ENCODE assay signal across 27 cellular contexts in genomic region chr18:73060666-73061270, GRCh38.
DNase-seq lines count a peak whose midpoint lies in the region; ATAC-seq and TF ChIP-seq lines count a peak whose summit lies in the region.
"Had no signal": no experiment of that assay in that cellular context is flagged by ENCODE, and none has a peak within 500 bp of the region (broad histone marks: within the 10 kb centered on the region; RNA-seq: fewer than 3 reads in every experiment).

No MANE protein-coding gene starts in this region.

- TF ChIP-seq CTCF in AG09309 (IDR thresholded peaks at IDR 0.05; ENCODE audit: control insufficient read depth, insufficient read depth, low read depth, low read length, missing control alignments) (no peak), MCF 10A (IDR thresholded peaks at IDR 0.05; ENCODE audit: unreplicated experiment) (no peak), foreskin fibroblast (IDR thresholded peaks at IDR 0.05; ENCODE audit: low read depth, low read length) (no peak), psoas muscle (IDR thresholded peaks at IDR 0.05) (no peak), RWPE1 (conservative IDR thresholded peaks at IDR 0.05; ENCODE audit: low read depth) (no peak)

- no peaks in the 10 kb centered on the region for H3K9me3 ChIP-seq in psoas muscle

- no TSS peak for BruUV-seq in MCF 10A (replicated peaks; lab: Mats Ljungman, UMichigan)

- H3K36me3 Mint-ChIP-seq in MCF 10A (ENCODE audit: insufficient read depth, unreplicated experiment) = no peaks in the 10 kb centered on the region
- H3K36me3 Mint-ChIP-seq: activated naive CD8-positive, alpha-beta T cell; CD4-positive, CD25-positive, alpha-beta regulatory T cell; naive B cell; stimulated activated effector memory CD8-positive, alpha-beta T cell treated with anti-CD3 and anti-CD28 coated beads, Interleukin-12 subunit alpha, Interleukin-12 subunit beta, amount 100 ng/mL, for 72 hours had no signal

- intact Hi-C loops in MCF 10A (cut with micrococcal nuclease) (no loop called here), psoas muscle (cut with DNase I) (no loop called here)

- ATAC-seq in psoas muscle (no peak), GM18870 (IDR thresholded peaks at IDR 0.05; ENCODE audit: unreplicated experiment) (no peak)
- ATAC-seq: K562; stimulated activated effector memory CD8-positive, alpha-beta T cell treated with anti-CD3 and anti-CD28 coated beads, Interleukin-12 subunit alpha, Interleukin-12 subunit beta, amount 100 ng/mL, for 72 hours; T-helper 17 cell had no signal

- H3K27me3 ChIP-seq in psoas muscle (ENCODE audit: insufficient read depth in 3 of 3, low read length in 2 of 3) = no peaks in the 10 kb centered on the region

- no peaks in the 10 kb centered on the region for H3K4me1 ChIP-seq in psoas muscle

- peak overlapping the region; percentile 57 for H3K27ac Mint-ChIP-seq in MCF 10A (ENCODE audit: low read depth, unreplicated experiment)
- H3K27ac Mint-ChIP-seq: activated CD4-positive, alpha-beta T cell treated with anti-CD3 and anti-CD28 coated beads, Interleukin-2, amount 10 ng/mL, durations not matched to agents 7 days and 5 days; activated naive CD8-positive, alpha-beta T cell; CD4-positive, CD25-positive, alpha-beta regulatory T cell; stimulated activated effector memory CD8-positive, alpha-beta T cell treated with anti-CD3 and anti-CD28 coated beads, Interleukin-12 subunit alpha, Interleukin-12 subunit beta, amount 100 ng/mL, for 72 hours; T-helper 17 cell had no signal

- 60 to 69% (median 65%) methylated on average over 4 of the region's 4 CpGs for WGBS in psoas muscle, 3 donors

- H3K27ac ChIP-seq in psoas muscle (no peak overlapping the region), RWPE1 (no peak overlapping the region)
- H3K27ac ChIP-seq: PC-9, VCaP had no signal

- CTCF ChIA-PET in MCF 10A (lab: Yijun Ruan, JAX) = interaction anchor here (0.7 kb wide), 1 partner anchor 76 kb away, joined by 3 read pairs; no protein-coding TSS in a partner anchor
- CTCF ChIA-PET in RWPE1 (lab: Yijun Ruan, JAX) = no interaction called here

- H3K36me3 ChIP-seq in psoas muscle (ENCODE audit: insufficient read depth in 1 of 2, low read depth in 1 of 2) = no peaks in the 10 kb centered on the region

- no peaks in the 10 kb centered on the region for H3K27me3 Mint-ChIP-seq in MCF 10A (ENCODE audit: insufficient read depth, unreplicated experiment)
- H3K27me3 Mint-ChIP-seq: activated CD4-positive, alpha-beta T cell treated with anti-CD3 and anti-CD28 coated beads, Interleukin-2, amount 10 ng/mL, durations not matched to agents 7 days and 5 days; activated naive CD8-positive, alpha-beta T cell; CD4-positive, CD25-positive, alpha-beta regulatory T cell; naive B cell; T-helper 17 cell had no signal

- H3K4me3 ChIP-seq in AG09309 (ENCODE audit: control insufficient read depth, low read depth, low read length) = no peak overlapping the region
- H3K4me3 ChIP-seq in foreskin fibroblast (ENCODE audit: low read depth in 1 of 2, low read length in 2 of 2) = no peak overlapping the region
- no peak overlapping the region for H3K4me3 ChIP-seq in psoas muscle
- H3K4me3 ChIP-seq: K562, PC-9 had no signal

- H3K4me1 Mint-ChIP-seq in MCF 10A (ENCODE audit: insufficient read depth, unreplicated experiment) = peaks cover 14% of the 10 kb centered on the region
- H3K4me1 Mint-ChIP-seq: activated CD4-positive, alpha-beta T cell treated with anti-CD3 and anti-CD28 coated beads, Interleukin-2, amount 10 ng/mL, durations not matched to agents 7 days and 5 days; CD4-positive, CD25-positive, alpha-beta regulatory T cell; naive B cell; stimulated activated effector memory CD8-positive, alpha-beta T cell treated with anti-CD3 and anti-CD28 coated beads, Interleukin-12 subunit alpha, Interleukin-12 subunit beta, amount 100 ng/mL, for 72 hours; T-helper 17 cell had no signal

- peak; percentile 17 for DNase-seq in AG09309 (ENCODE audit: low read depth)
- DNase-seq in M059J (ENCODE audit: low read depth) = peak; percentile 1
- peak; percentile 36 for DNase-seq in MCF 10A (ENCODE audit: unreplicated experiment)
- peak; percentile 11 to 21 for DNase-seq in foreskin fibroblast
- DNase-seq in NOMO-1 treated with DMSO at 0.1 percent for 48 hours (lab: John Stamatoyannopoulos, UW; ENCODE audit: unreplicated experiment) = no peak
- no peak for DNase-seq in psoas muscle
- DNase-seq in RWPE1 (ENCODE audit: low spot score) = no peak
- DNase-seq: activated CD4-positive, alpha-beta T cell treated with anti-CD3 and anti-CD28 coated beads, Interleukin-2, amount 10 ng/mL, durations not matched to agents 7 days and 5 days; caudate nucleus; CD4-positive, CD25-positive, alpha-beta regulatory T cell; DMS153; erythroblast; GDM1; HCEC 1CT; naive B cell; NCI-H1694; NCI-H774; occipital lobe; PC-9; small intestine; stimulated activated CD4-positive, alpha-beta T cell treated with anti-CD3 and anti-CD28 coated beads, Interleukin-2, amount 100 ng/mL, for 24 hours; T-helper 17 cell had no signal

- H3K9me3 Mint-ChIP-seq in MCF 10A (ENCODE audit: unreplicated experiment) = no peaks in the 10 kb centered on the region
- H3K9me3 Mint-ChIP-seq: naive B cell had no signal

- POLR2A ChIA-PET in MCF 10A (lab: Yijun Ruan, JAX) (interaction anchor here (0.6 to 1.2 kb wide), 3 partner anchors 53 to 1031 kb away, joined by 3 to 4 read pairs (median 4); no protein-coding TSS in a partner anchor), RWPE1 (lab: Yijun Ruan, JAX; ENCODE audit: low non-redundant PET) (no interaction called here)

- no peak overlapping the region for H3K4me3 Mint-ChIP-seq in MCF 10A (ENCODE audit: unreplicated experiment)
- H3K4me3 Mint-ChIP-seq: activated CD4-positive, alpha-beta T cell treated with anti-CD3 and anti-CD28 coated beads, Interleukin-2, amount 10 ng/mL, durations not matched to agents 7 days and 5 days; activated naive CD8-positive, alpha-beta T cell; CD4-positive, CD25-positive, alpha-beta regulatory T cell; naive B cell; stimulated activated effector memory CD8-positive, alpha-beta T cell treated with anti-CD3 and anti-CD28 coated beads, Interleukin-12 subunit alpha, Interleukin-12 subunit beta, amount 100 ng/mL, for 72 hours; T-helper 17 cell had no signal

Comparison
In these comparisons a context has a peak if more than half of its experiments do, and no peak if none do; other contexts are left out.
1. DNase-seq: peak in AG09309 (single experiment), M059J (single experiment), MCF 10A (single experiment) and foreskin fibroblast (2 of 2); none in NOMO-1 treated with DMSO at 0.1 percent for 48 hours (single experiment), psoas muscle (0 of 2) and RWPE1 (single experiment).